In genomic region chr6:76682842-76683241, GRCh38 we compare ENCODE assay signal across 8 cellular contexts.
DNase-seq lines count a peak whose midpoint lies in the region; ATAC-seq and TF ChIP-seq lines count a peak whose summit lies in the region.

No MANE protein-coding gene starts in this region.

- intact Hi-C loops in heart right ventricle (cut with DNase I) (loop anchor here in 9 of 10 donors (5.0 to 10.0 kb wide), 5 partner anchors 182 to 779 kb away; partner anchors contain the start of gene HTR1B (in 1 of the 9)), cardiac septum (cut with DNase I) (loop anchor here (10.0 kb wide), 1 partner anchor 782 kb away; the partner anchor contains the start of gene HTR1B), lower leg skin (cut with DNase I; ENCODE audit: low total_unique reads) (no loop called here)

- WGBS in heart right ventricle, 2 donors, result 36 to 41% methylated on average over 1 of the region's 1 CpG
- WGBS in lower leg skin, 2 donors, result 13 to 17% methylated on average over 1 of the region's 1 CpG

- H3K36me3 ChIP-seq in heart right ventricle, result no peaks in the 10 kb centered on the region

- DNase-seq in heart right ventricle (no peak), cardiac septum (ENCODE audit: low spot score) (no peak), M059J (ENCODE audit: low read depth) (peak; percentile 9), dedifferentiated amniotic fluid mesenchymal stem cell (ENCODE audit: extremely low spot score) (peak; percentile 24), type B pancreatic cell (ENCODE audit: extremely low spot score, unreplicated experiment) (no peak), lower leg skin (ENCODE audit: low spot score in 2 of 2) (no peak)
- no peak for DNase-seq in stimulated activated CD4-positive, alpha-beta T cell treated with anti-CD3 and anti-CD28 coated beads, Interleukin-12 subunit alpha, Interleukin-12 subunit beta, amount 100 ng/mL, for 4 hours
- no peak for DNase-seq in stimulated activated CD4-positive, alpha-beta T cell treated with anti-CD3 and anti-CD28 coated beads, Interleukin-1b, Interleukin-23, amount 100 ng/mL, for 48 hours

- H3K9me3 Mint-ChIP-seq in type B pancreatic cell, result peaks cover 5% of the 10 kb centered on the region

- no peaks in the 10 kb centered on the region for H3K4me1 ChIP-seq in heart right ventricle

- H3K27me3 Mint-ChIP-seq in type B pancreatic cell, result no peaks in the 10 kb centered on the region

- TF ChIP-seq CTCF in heart right ventricle (IDR thresholded peaks at IDR 0.05) (peak in 8 of 9 donors; percentile 14 to 55 (median 41)), type B pancreatic cell (conservative IDR thresholded peaks at IDR 0.05) (peak; percentile 77), lower leg skin (IDR thresholded peaks at IDR 0.05) (no peak)

- H3K9me3 ChIP-seq in heart right ventricle, result peaks cover 0 to 1% (median 0%) of the 10 kb centered on the region in 11 donors

- no peak overlapping the region for H3K4me3 Mint-ChIP-seq in type B pancreatic cell

- no peaks in the 10 kb centered on the region for H3K36me3 Mint-ChIP-seq in type B pancreatic cell

- no peak overlapping the region for H3K27ac ChIP-seq in heart right ventricle

- H3K4me3 ChIP-seq in heart right ventricle (no peak overlapping the region), lower leg skin (ENCODE audit: low read depth, poor library complexity, severe bottlenecking) (no peak overlapping the region)

- H3K27me3 ChIP-seq in heart right ventricle, result no peaks in the 10 kb centered on the region

- H3K27ac Mint-ChIP-seq in type B pancreatic cell, result no peak overlapping the region

- no peaks in the 10 kb centered on the region for H3K4me1 Mint-ChIP-seq in type B pancreatic cell (ENCODE audit: unreplicated experiment)

- ATAC-seq in heart right ventricle, result no peak

- TF ChIP-seq POLR2A in lower leg skin (IDR thresholded peaks at IDR 0.05), result no peak

Comparison
In these comparisons a context has a peak if more than half of its experiments do, and no peak if none do; other contexts are left out.
1. DNase-seq: peak in M059J (single experiment) and dedifferentiated amniotic fluid mesenchymal stem cell (single experiment); none in heart right ventricle (0 of 2), cardiac septum (single experiment), type B pancreatic cell (single experiment), lower leg skin (0 of 2), stimulated activated CD4-positive, alpha-beta T cell treated with anti-CD3 and anti-CD28 coated beads, Interleukin-12 subunit alpha, Interleukin-12 subunit beta, amount 100 ng/mL, for 4 hours (single experiment) and stimulated activated CD4-positive, alpha-beta T cell treated with anti-CD3 and anti-CD28 coated beads, Interleukin-1b, Interleukin-23, amount 100 ng/mL, for 48 hours (single experiment).
2. CTCF ChIP-seq: peak in heart right ventricle (8 of 9) and type B pancreatic cell (single experiment); none in lower leg skin (0 of 3).